Comparison of ENCODE assay signal across 32 cellular contexts in the genomic region with DNA sequence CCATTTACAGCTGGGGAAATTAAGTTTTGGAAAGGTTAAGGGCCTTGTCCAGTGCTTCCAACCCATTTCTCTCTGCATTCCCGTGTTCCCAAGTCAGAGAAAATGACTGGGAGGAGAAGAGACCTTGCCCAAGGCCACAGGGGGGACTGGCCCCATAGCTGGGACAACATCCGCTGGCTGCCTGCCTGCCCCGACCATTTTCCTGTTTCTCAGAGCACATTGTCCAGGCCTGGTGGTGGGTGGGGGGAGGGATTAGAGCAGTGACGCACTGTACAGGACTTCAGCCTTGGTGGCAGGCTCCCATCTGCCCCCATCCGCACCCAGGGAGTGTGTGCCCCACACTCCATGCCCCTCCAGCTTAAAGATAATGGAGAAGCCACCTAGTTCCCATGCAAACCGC. TPM values are rescaled to one million over a fixed set of nuclear protein-coding genes. Genes with fewer than 3 reads are reported as not detected.
A peak's percentile ranks its signal among the peaks of the same experiment; 100 is the strongest.
DNase-seq lines count a peak whose midpoint lies in the region; ATAC-seq and TF ChIP-seq lines count a peak whose summit lies in the region.
"Had no signal": no experiment of that assay in that cellular context is flagged by ENCODE, and none has a peak within 500 bp of the region (broad histone marks: within the 10 kb centered on the region; RNA-seq: fewer than 3 reads in every experiment).

No MANE protein-coding gene starts in this region.

- no peaks in the 10 kb centered on the region for H3K27me3 Mint-ChIP-seq in activated CD8-positive, alpha-beta memory T cell treated with anti-CD3 and anti-CD28 coated beads, Interleukin-2, amount 10 ng/mL, durations not matched to agents 7 days and 5 days
- H3K27me3 Mint-ChIP-seq: activated naive CD8-positive, alpha-beta T cell treated with anti-CD3 and anti-CD28 coated beads, Interleukin-2, amount 50 U/mL, for 24 hours; stimulated activated naive CD8-positive, alpha-beta T cell treated with anti-CD3 and anti-CD28 coated beads, Interleukin-15, Interleukin-2, amounts not matched to agents 100 ng/mL and 50 ng/mL, for 24 hours had no signal

- peak; percentile 40 for DNase-seq in activated CD8-positive, alpha-beta memory T cell treated with anti-CD3 and anti-CD28 coated beads for 24 hours
- no peak for DNase-seq in activated CD8-positive, alpha-beta memory T cell treated with anti-CD3 and anti-CD28 coated beads, Interleukin-2, amount 10 ng/mL, durations not matched to agents 7 days and 5 days
- DNase-seq in coronary artery (ENCODE audit: low spot score), result peak; percentile 14
- peak; percentile 38 for DNase-seq in left lobe of liver (ENCODE audit: low spot score)
- DNase-seq in testis, result peak; percentile 37
- no peak for DNase-seq in GM13976 (ENCODE audit: low spot score)
- DNase-seq in NCI-H748 treated with DMSO at 0.1 percent for 48 hours (lab: John Stamatoyannopoulos, UW), result no peak
- no peak for DNase-seq in NCI-H526 (lab: John Stamatoyannopoulos, UW)
- DNase-seq: 8988T; activated CD4-positive, alpha-beta T cell treated with anti-CD3 and anti-CD28 coated beads for 48 hours; activated naive CD4-positive, alpha-beta T cell; activated naive CD8-positive, alpha-beta T cell treated with anti-CD3 and anti-CD28 coated beads, Interleukin-2, amount 50 U/mL, for 24 hours; activated T-cell treated with anti-CD3 and anti-CD28 coated beads, Interleukin-2, amount 50 U/mL, for 4 hours; effector CD4-positive, alpha-beta T cell; H7; hippocampal formation; MM.1S; NCI-H2029; NCI-H69; retina; SIG-M5; small intestine; stimulated activated CD4-positive, alpha-beta T cell treated with anti-CD3 and anti-CD28 coated beads, Interleukin-1b, Interleukin-23, amount 100 ng/mL, for 48 hours; WERI-Rb-1 had no signal

- peaks cover 7% of the 10 kb centered on the region for H3K4me1 Mint-ChIP-seq in activated CD8-positive, alpha-beta memory T cell treated with anti-CD3 and anti-CD28 coated beads, Interleukin-2, amount 10 ng/mL, durations not matched to agents 7 days and 5 days
- H3K4me1 Mint-ChIP-seq: activated naive CD8-positive, alpha-beta T cell treated with anti-CD3 and anti-CD28 coated beads, Interleukin-2, amount 50 U/mL, for 24 hours had no signal

- intact Hi-C loops in testis (cut with DNase I; ENCODE audit: low total_unique reads), result no loop called here

- H3K4me3 ChIP-seq in coronary artery, result no peak overlapping the region
- no peak overlapping the region for H3K4me3 ChIP-seq in testis
- H3K4me3 ChIP-seq: breast epithelium, GM12878, pancreas, thoracic aorta had no signal

- CTCF ChIA-PET in activated CD8-positive, alpha-beta memory T cell treated with anti-CD3 and anti-CD28 coated beads, Interleukin-2, amount 10 ng/mL, durations not matched to agents 7 days and 5 days (lab: Charles Lee), result no interaction called here

- H3K27ac ChIP-seq in coronary artery (no peak overlapping the region), testis (no peak overlapping the region)
- H3K27ac ChIP-seq: breast epithelium, epithelial cell of prostate, pancreas, thoracic aorta, WERI-Rb-1 had no signal

- no peaks in the 10 kb centered on the region for H3K9me3 ChIP-seq in testis
- H3K9me3 ChIP-seq: pancreas, thoracic aorta had no signal

- H3K27me3 ChIP-seq in testis, result no peaks in the 10 kb centered on the region
- H3K27me3 ChIP-seq: pancreas had no signal

- no peaks in the 10 kb centered on the region for H3K36me3 Mint-ChIP-seq in activated CD8-positive, alpha-beta memory T cell treated with anti-CD3 and anti-CD28 coated beads, Interleukin-2, amount 10 ng/mL, durations not matched to agents 7 days and 5 days

- TF ChIP-seq CTCF in coronary artery (IDR thresholded peaks at IDR 0.05), result no peak
- TF ChIP-seq CTCF in testis (IDR thresholded peaks at IDR 0.05), result no peak
- no peak for TF ChIP-seq CTCF in GM13976 (IDR thresholded peaks at IDR 0.05; ENCODE audit: borderline replicate concordance, control extremely low read depth, extremely low read depth, insufficient read depth, missing control alignments)

- in situ Hi-C loops in GM13976 (cut with MboI; ENCODE audit: low sequenced_read_pairs, unreplicated experiment), result no loop called here

- H3K4me3 Mint-ChIP-seq in activated CD8-positive, alpha-beta memory T cell treated with anti-CD3 and anti-CD28 coated beads, Interleukin-2, amount 10 ng/mL, durations not matched to agents 7 days and 5 days, result no peak overlapping the region
- H3K4me3 Mint-ChIP-seq: activated naive CD8-positive, alpha-beta T cell treated with anti-CD3 and anti-CD28 coated beads, Interleukin-2, amount 50 U/mL, for 24 hours; activated T-cell treated with anti-CD3 and anti-CD28 coated beads, Interleukin-2, amount 50 U/mL, for 4 hours; nephron; stimulated activated naive CD8-positive, alpha-beta T cell treated with anti-CD3 and anti-CD28 coated beads, Interleukin-15, Interleukin-2, amounts not matched to agents 100 ng/mL and 50 ng/mL, for 24 hours had no signal

- H3K36me3 ChIP-seq in testis (ENCODE audit: low read depth, missing control alignments), result no peaks in the 10 kb centered on the region
- H3K36me3 ChIP-seq: breast epithelium, pancreas, thoracic aorta, WERI-Rb-1 had no signal

- ATAC-seq in activated CD8-positive, alpha-beta memory T cell treated with anti-CD3 and anti-CD28 coated beads, Interleukin-2, amount 10 ng/mL, durations not matched to agents 7 days and 5 days, result no peak
- ATAC-seq in left lobe of liver, result no peak
- ATAC-seq: activated naive CD8-positive, alpha-beta T cell treated with anti-CD3 and anti-CD28 coated beads, Interleukin-2, amount 50 U/mL, for 24 hours; activated T-cell treated with anti-CD3 and anti-CD28 coated beads, Interleukin-2, amount 50 U/mL, for 4 hours; GM12878; left colon; pancreas had no signal

- no peaks in the 10 kb centered on the region for H3K9me3 Mint-ChIP-seq in activated CD8-positive, alpha-beta memory T cell treated with anti-CD3 and anti-CD28 coated beads, Interleukin-2, amount 10 ng/mL, durations not matched to agents 7 days and 5 days (ENCODE audit: low read depth)
- H3K9me3 Mint-ChIP-seq: activated naive CD8-positive, alpha-beta T cell treated with anti-CD3 and anti-CD28 coated beads, Interleukin-2, amount 50 U/mL, for 24 hours; activated T-cell treated with anti-CD3 and anti-CD28 coated beads, Interleukin-2, amount 50 U/mL, for 4 hours; nephron; stimulated activated naive CD8-positive, alpha-beta T cell treated with anti-CD3 and anti-CD28 coated beads, Interleukin-15, Interleukin-2, amounts not matched to agents 100 ng/mL and 50 ng/mL, for 24 hours had no signal

- H3K4me1 ChIP-seq in testis, result peaks cover 10% of the 10 kb centered on the region
- H3K4me1 ChIP-seq: breast epithelium, pancreas had no signal

- H3K27ac Mint-ChIP-seq in activated CD8-positive, alpha-beta memory T cell treated with anti-CD3 and anti-CD28 coated beads, Interleukin-2, amount 10 ng/mL, durations not matched to agents 7 days and 5 days, result no peak overlapping the region
- H3K27ac Mint-ChIP-seq: activated naive CD8-positive, alpha-beta T cell treated with anti-CD3 and anti-CD28 coated beads, Interleukin-2, amount 50 U/mL, for 24 hours; nephron; stimulated activated naive CD8-positive, alpha-beta T cell treated with anti-CD3 and anti-CD28 coated beads, Interleukin-15, Interleukin-2, amounts not matched to agents 100 ng/mL and 50 ng/mL, for 24 hours had no signal

- WGBS in testis, 2 donors, result 46% methylated on average over 6 of the region's 6 CpGs

- no peak for TF ChIP-seq POLR2A in testis (IDR thresholded peaks at IDR 0.05)

RNA-seq across cellular contexts. Expression of a gene that starts 27.7 kb away (rescaled TPM):
- total RNA-seq in activated CD8-positive, alpha-beta memory T cell treated with anti-CD3 and anti-CD28 coated beads, Interleukin-2, amount 10 ng/mL, durations not matched to agents 7 days and 5 days, result not detected
- total RNA-seq in left lobe of liver, result 0.13 TPM
- 1 to 10 TPM; 2.4 to 4.6 TPM for total RNA-seq in testis
- polyA plus RNA-seq in testis (ENCODE audit: insufficient read depth, low read depth, low replicate concordance), result 2.3 TPM
- total RNA-seq: activated T-cell treated with anti-CD3 and anti-CD28 coated beads, Interleukin-2, amount 50 U/mL, for 4 hours; GM12878 had no signal
- polyA plus RNA-seq: GM12878 had no signal

Comparison
In these comparisons a context has a peak if more than half of its experiments do, and no peak if none do; other contexts are left out.
1. DNase-seq: peak in activated CD8-positive, alpha-beta memory T cell treated with anti-CD3 and anti-CD28 coated beads for 24 hours (single experiment), coronary artery (single experiment), left lobe of liver (single experiment) and testis (single experiment); none in activated CD8-positive, alpha-beta memory T cell treated with anti-CD3 and anti-CD28 coated beads, Interleukin-2, amount 10 ng/mL, durations not matched to agents 7 days and 5 days (single experiment), GM13976 (single experiment), NCI-H748 treated with DMSO at 0.1 percent for 48 hours (single experiment) and NCI-H526 (0 of 2).